In genomic region chr7:33643497-33643896, GRCh38 we compare ENCODE assay signal across 1 cellular context.
TF ChIP-seq lines count a peak whose summit lies in the region.

No MANE protein-coding gene starts in this region.

TF ChIP-seq in IMR-90, 13 proteins besides CTCF, POLR2A, EP300 and RAD21 (continued from another document):
- TF ChIP-seq MAFK (IDR thresholded peaks at IDR 0.05; ENCODE audit: low read depth, low read length), result no peak
